In genomic region chr1:151242442-151242841, GRCh38 we compare ENCODE assay signal across 22 cellular contexts.
"Had no signal": no experiment of that assay in that cellular context is flagged by ENCODE, and none has a peak within 500 bp of the region (broad histone marks: within the 10 kb centered on the region; RNA-seq: fewer than 3 reads in every experiment).

No MANE protein-coding gene starts in this region.

- H3K27me3 Mint-ChIP-seq: dendritic cell treated with granulocyte-macrophage colony-stimulating factor and Interleukin-4, amounts not matched to agents 40 ng/mL and 50 ng/mL, for 4 days; naive B cell had no signal

- FAIRE-seq: endometrium had no signal

- H3K9me3 Mint-ChIP-seq: dendritic cell treated with granulocyte-macrophage colony-stimulating factor and Interleukin-4, amounts not matched to agents 40 ng/mL and 50 ng/mL, for 4 days; immature natural killer cell; naive B cell; neural crest cell had no signal

- H3K4me1 ChIP-seq: body of pancreas, lower lobe of right lung, testis, uterus had no signal

- DNase-seq: activated CD4-positive, alpha-beta T cell treated with anti-CD3 and anti-CD28 coated beads for 48 hours; activated CD4-positive, CD25-positive, alpha-beta regulatory T cell; activated CD8-positive, alpha-beta T cell treated with anti-CD3 and anti-CD28 coated beads, Interleukin-2, amount 10 ng/mL, durations not matched to agents 7 days and 5 days; activated gamma-delta T cell treated with Interleukin-2 at 50 U/mL for 16 hours; anterior cingulate cortex; body of pancreas; effector CD4-positive, alpha-beta T cell; erythroblast; foreskin melanocyte; immature natural killer cell; lower lobe of right lung; naive B cell; retina; stimulated activated CD4-positive, alpha-beta T cell treated with anti-CD3 and anti-CD28 coated beads, Interleukin-4, amount 100 ng/mL, for 24 hours; testis; trophoblast cell; uterus had no signal

- H3K27ac Mint-ChIP-seq: activated CD8-positive, alpha-beta T cell treated with anti-CD3 and anti-CD28 coated beads, Interleukin-2, amount 10 ng/mL, durations not matched to agents 7 days and 5 days; dendritic cell treated with granulocyte-macrophage colony-stimulating factor and Interleukin-4, amounts not matched to agents 40 ng/mL and 50 ng/mL, for 4 days had no signal

- ATAC-seq: activated CD8-positive, alpha-beta T cell treated with anti-CD3 and anti-CD28 coated beads, Interleukin-2, amount 10 ng/mL, durations not matched to agents 7 days and 5 days; body of pancreas; left lobe of liver; lower lobe of right lung had no signal

- H3K4me1 Mint-ChIP-seq: immature natural killer cell, neural crest cell had no signal

- H3K36me3 ChIP-seq: uterus had no signal

- H3K4me3 ChIP-seq: body of pancreas, cardiac muscle cell, lower lobe of right lung, testis, uterus had no signal

- H3K4me3 Mint-ChIP-seq: activated CD8-positive, alpha-beta T cell treated with anti-CD3 and anti-CD28 coated beads, Interleukin-2, amount 10 ng/mL, durations not matched to agents 7 days and 5 days; dendritic cell treated with granulocyte-macrophage colony-stimulating factor and Interleukin-4, amounts not matched to agents 40 ng/mL and 50 ng/mL, for 4 days; immature natural killer cell; neural crest cell had no signal

- H3K9me3 ChIP-seq: body of pancreas, lower lobe of right lung, testis, uterus had no signal

- H3K27ac ChIP-seq: body of pancreas, cardiac muscle cell, lower lobe of right lung, testis, uterus had no signal

- H3K27me3 ChIP-seq: body of pancreas, cardiac muscle cell, testis, uterus had no signal
